ENCODE assay signal across 8 cellular contexts in genomic region chr20:35741892-35742740, GRCh38. TPM values are rescaled to one million over a fixed set of nuclear protein-coding genes. Genes with fewer than 3 reads are reported as not detected.
A peak's percentile ranks its signal among the peaks of the same experiment; 100 is the strongest.
DNase-seq lines count a peak whose midpoint lies in the region; ATAC-seq and TF ChIP-seq lines count a peak whose summit lies in the region.

Gene RBM39, minus strand, starts transcription at chr20:35742260. Its CDS starts 1,386 bp downstream, at chr20:35740874.

- intact Hi-C loops in PC-9 (cut with micrococcal nuclease; ENCODE audit: unreplicated experiment): loop anchor here (1.0 to 5.0 kb wide), 4 partner anchors 30 to 212 kb away; partner anchors contain the start of genes CPNE1, PHF20, RBM12 and SCAND1

- H3K4me3 ChIP-seq in Jurkat, Clone E6-1 (ENCODE audit: low read length): peak within 1 kb of the TSS; percentile 94
- peak within 1 kb of the TSS; percentile 98 for H3K4me3 ChIP-seq in PC-9

- H3K27me3 ChIP-seq in PC-9 (ENCODE audit: insufficient read depth, low read depth): no peaks in the 10 kb centered on the region

- H4K20me1 ChIP-seq in PC-9 (ENCODE audit: insufficient read depth): peaks cover 43% of the 10 kb centered on the region

- no peaks in the 10 kb centered on the region for H3K9me3 ChIP-seq in PC-9 (ENCODE audit: insufficient read depth, low read depth)

- H3K9me2 ChIP-seq in PC-9 (ENCODE audit: insufficient read depth): no peaks in the 10 kb centered on the region

- no TSS peak for BruUV-seq in PC-9 (replicated peaks; lab: Mats Ljungman, UMichigan)

- H3K4me2 ChIP-seq in PC-9: peak within 1 kb of the TSS; percentile 99

- H3K27ac ChIP-seq in PC-9: peak within 1 kb of the TSS; percentile 96
- peak within 1 kb of the TSS; percentile 96 for H3K27ac ChIP-seq in epithelial cell of prostate

- peaks cover 44% of the 10 kb centered on the region for H3F3A ChIP-seq in PC-9 (ENCODE audit: insufficient read depth, low read depth)

- POLR2A ChIA-PET in PC-9 (lab: Charles Lee; ENCODE audit: unreplicated experiment): interaction anchor here (0.6 to 1.8 kb wide), 25 partner anchors 10 to 1071 kb away, joined by 3 to 65 read pairs (median 4); partner anchors contain the start of genes ERGIC3, NCOA6, NFS1 and PHF20

- peak within 1 kb of the TSS; percentile 77 for H2AFZ ChIP-seq in PC-9

- peaks cover 36% of the 10 kb centered on the region for H3K36me3 ChIP-seq in PC-9 (ENCODE audit: low read depth)

- CTCF ChIA-PET in PC-9 (lab: Charles Lee): interaction anchor here (0.6 to 2.0 kb wide), 6 partner anchors 14 to 212 kb away, joined by 3 to 10 read pairs (median 7); partner anchors contain the start of genes PHF20 and SCAND1

- peaks cover 30% of the 10 kb centered on the region for H3K4me1 ChIP-seq in PC-9 (replicated peaks; ENCODE audit: insufficient read depth)

- peak; percentile 50 for TF ChIP-seq CTCF in PC-9 (conservative IDR thresholded peaks at IDR 0.05)

- DNase-seq in DMS53 treated with DMSO at 0.1 percent for 48 hours (lab: John Stamatoyannopoulos, UW; ENCODE audit: unreplicated experiment) (peak; percentile 99), PC-9 (peak; percentile 99 to 100), epithelial cell of prostate (ENCODE audit: low read depth, low spot score) (peak; percentile 99), mucosa of gallbladder (ENCODE audit: low spot score) (peak; percentile 100)
- DNase-seq in Jurkat, Clone E6-1 (ENCODE audit: low read depth, low spot score): peak; percentile 100
- DNase-seq in activated T-cell treated with anti-CD3 and anti-CD28 coated beads, Interleukin-2, amount 50 U/mL, for 1 hour: peak; percentile 96
- peak; percentile 98 for DNase-seq in stimulated activated CD8-positive, alpha-beta memory T cell treated with anti-CD3 and anti-CD28 coated beads, Interleukin-4, amount 100 ng/mL, for 4 hours (ENCODE audit: low read depth in 2 of 2, low spot score in 1 of 2)

- H3K79me2 ChIP-seq in PC-9 (ENCODE audit: low read depth): peaks cover 62% of the 10 kb centered on the region

- peak; percentile 88 for ATAC-seq in GM21619 (IDR thresholded peaks at IDR 0.05; ENCODE audit: unreplicated experiment)

RNA-seq across cellular contexts. Expression of gene RBM39, which starts in this region (rescaled TPM):
- polyA plus RNA-seq in Jurkat, Clone E6-1 (2012; ENCODE audit: insufficient read depth, insufficient read length): 273 TPM
- total RNA-seq in PC-9 (2021) (354 and 379 TPM in 2 replicates), mucosa of gallbladder (288 TPM)

Comparison
In these comparisons a context has a peak if more than half of its experiments do, and no peak if none do; other contexts are left out.
1. Peak in every context shown above with its lines: DNase-seq, ATAC-seq, H3K4me3 ChIP-seq and H3K27ac ChIP-seq.